ENCODE assay signal across 26 cellular contexts in genomic region chr15:55710286-55710685, GRCh38. TPM values are rescaled to one million over a fixed set of nuclear protein-coding genes. Genes with fewer than 3 reads are reported as not detected.
"Had no signal": no experiment of that assay in that cellular context is flagged by ENCODE, and none has a peak within 500 bp of the region (broad histone marks: within the 10 kb centered on the region; RNA-seq: fewer than 3 reads in every experiment).

No MANE protein-coding gene starts in this region.

- H3K4me3 ChIP-seq: adrenal gland, ascending aorta, left ventricle myocardium inferior, prostate gland, stomach, transverse colon had no signal

- H3K27ac ChIP-seq: adrenal gland, ascending aorta, left ventricle myocardium inferior, prostate gland, stomach, transverse colon had no signal

- H3K9me3 ChIP-seq: adrenal gland, ascending aorta, prostate gland, stomach, transverse colon had no signal

- FAIRE-seq: small intestine, urothelium cell line had no signal

- H3K4me1 ChIP-seq: adrenal gland, ascending aorta, prostate gland had no signal

- DNase-seq: activated B cell treated with CpG ODN at 0.5 μM for 24 hours; activated CD4-positive, alpha-beta T cell treated with anti-CD3 and anti-CD28 coated beads for 36 hours; activated CD4-positive, alpha-beta T cell treated with anti-CD3 and anti-CD28 coated beads, Interleukin-2, amount 50 U/mL, for 4 hours; activated CD8-positive, alpha-beta memory T cell treated with anti-CD3 and anti-CD28 coated beads for 24 hours; activated CD8-positive, alpha-beta memory T cell treated with anti-CD3 and anti-CD28 coated beads, Interleukin-2, amount 50 U/mL, for 4 hours; activated T-cell treated with anti-CD3 and anti-CD28 coated beads, Interleukin-2, amount 50 U/mL, for 24 hours; adrenal gland; central memory CD4-positive, alpha-beta T cell; dermis blood vessel endothelial cell; effector CD8-positive, alpha-beta T cell; erythroblast; glutamatergic neuron; hippocampal formation; left ventricle myocardium inferior; natural killer cell; right cardiac atrium; small intestine; stimulated activated CD4-positive, alpha-beta T cell treated with anti-CD3 and anti-CD28 coated beads, Interleukin-15, amount 100 ng/mL, for 24 hours; stomach; T1000; transverse colon had no signal

- ATAC-seq: activated CD4-positive, alpha-beta T cell treated with anti-CD3 and anti-CD28 coated beads for 36 hours; activated T-helper 17 cell treated with anti-CD3 and anti-CD28 coated beads, Interleukin-2, amount 50 U/mL, for 72 hours; natural killer cell; right cardiac atrium; stimulated activated memory B cell treated with anti-CD40 and anti-IgM and Interleukin-4, amounts not matched to agents 10 μg/mL and 1 μg/mL and 100 μg/mL, for 72 hours had no signal

- H3K36me3 ChIP-seq: adrenal gland, ascending aorta, left ventricle myocardium inferior, prostate gland, stomach, transverse colon had no signal

- H3K27me3 ChIP-seq: adrenal gland, ascending aorta, stomach, transverse colon had no signal

RNA-seq across cellular contexts. Expression of gene PRTG, which starts 32.7 kb away (rescaled TPM):
- total RNA-seq: activated B cell treated with CpG ODN at 0.5 μM for 24 hours; activated CD4-positive, alpha-beta T cell treated with anti-CD3 and anti-CD28 coated beads for 36 hours; activated T-helper 17 cell treated with anti-CD3 and anti-CD28 coated beads, Interleukin-2, amount 50 U/mL, for 72 hours; natural killer cell had no signal
